ENCODE assay signal across 8 cellular contexts in genomic region chr14:90383126-90383730, GRCh38. TPM values are rescaled to one million over a fixed set of nuclear protein-coding genes. Genes with fewer than 3 reads are reported as not detected.
DNase-seq lines count a peak whose midpoint lies in the region; ATAC-seq and TF ChIP-seq lines count a peak whose summit lies in the region.

No MANE protein-coding gene starts in this region.

- TF ChIP-seq POLR2A in NB4 (IDR thresholded peaks at IDR 0.05; ENCODE audit: extremely low read depth, insufficient read length), result peak; percentile 83
- TF ChIP-seq POLR2A in ovary (IDR thresholded peaks at IDR 0.05), result peak; percentile 97

- peak; percentile 89 to 94 for ATAC-seq in activated naive CD4-positive, alpha-beta T cell treated with anti-CD3 and anti-CD28 coated beads, Interleukin-2, amount 50 U/mL, for 72 hours
- ATAC-seq in Right ventricle myocardium inferior, result peak; percentile 95

- H3K27ac Mint-ChIP-seq in activated naive CD4-positive, alpha-beta T cell treated with anti-CD3 and anti-CD28 coated beads, Interleukin-2, amount 50 U/mL, for 72 hours, result no peak overlapping the region

- H3K36me3 ChIP-seq in GM06990 (ENCODE audit: control insufficient read depth, insufficient read depth, low read length) (no peaks in the 10 kb centered on the region), ovary (no peaks in the 10 kb centered on the region), tibial artery (no peaks in the 10 kb centered on the region)

- 0 to 1% (median 0%) methylated on average over 54 to 62 of the region's 62 CpGs for WGBS in ovary, 3 donors

- TF ChIP-seq CTCF in GM06990 (IDR thresholded peaks at IDR 0.05; ENCODE audit: insufficient read depth, low read length, poor library complexity, severe bottlenecking) (peak; percentile 10), HFF-Myc (IDR thresholded peaks at IDR 0.05; ENCODE audit: low read depth, low read length, missing control alignments) (no peak), NB4 (IDR thresholded peaks at IDR 0.05; ENCODE audit: low read depth, low read length) (peak; percentile 0), ovary (IDR thresholded peaks at IDR 0.05) (peak in 2 of 3 donors; percentile 28 to 33), tibial artery (IDR thresholded peaks at IDR 0.05) (peak in 1 of 2 experiments; percentile 27)

- H3K36me3 Mint-ChIP-seq in activated naive CD4-positive, alpha-beta T cell treated with anti-CD3 and anti-CD28 coated beads, Interleukin-2, amount 50 U/mL, for 72 hours, result no peaks in the 10 kb centered on the region

- H3K27ac ChIP-seq in ovary (peak overlapping the region; percentile 95), tibial artery (peak overlapping the region; percentile 99 to 100)

- H3K9me3 Mint-ChIP-seq in activated naive CD4-positive, alpha-beta T cell treated with anti-CD3 and anti-CD28 coated beads, Interleukin-2, amount 50 U/mL, for 72 hours, result no peaks in the 10 kb centered on the region

- H3K9me3 ChIP-seq in ovary, result no peaks in the 10 kb centered on the region
- no peaks in the 10 kb centered on the region for H3K9me3 ChIP-seq in tibial artery

- DNase-seq in GM06990 (ENCODE audit: extremely low read depth, insufficient read length), result peak; percentile 99
- DNase-seq in HFF-Myc (ENCODE audit: extremely low read depth, low read depth), result peak; percentile 97
- peak; percentile 100 for DNase-seq in NB4 (ENCODE audit: low read depth)
- peak; percentile 97 for DNase-seq in SK-N-DZ (ENCODE audit: low spot score)
- DNase-seq in activated naive CD4-positive, alpha-beta T cell treated with anti-CD3 and anti-CD28 coated beads, Interleukin-2, amount 50 U/mL, for 72 hours (ENCODE audit: low spot score in 2 of 2), result peak; percentile 97 to 99
- DNase-seq in Right ventricle myocardium inferior (ENCODE audit: missing footprints), result peak; percentile 100
- DNase-seq in ovary, result peak; percentile 99 to 100 (median 100)
- DNase-seq in tibial artery, result peak; percentile 100

- H3K27me3 ChIP-seq in GM06990 (replicated peaks; ENCODE audit: control insufficient read depth, insufficient read depth, low read length) (no peaks in the 10 kb centered on the region), ovary (no peaks in the 10 kb centered on the region), tibial artery (no peaks in the 10 kb centered on the region)

- H3K4me1 ChIP-seq in ovary (ENCODE audit: insufficient read depth) (peaks cover 3% of the 10 kb centered on the region), tibial artery (peaks cover 0 to 29% (median 14%) of the 10 kb centered on the region in 4 donors)

- no peak for TF ChIP-seq EP300 in ovary (IDR thresholded peaks at IDR 0.05)

- intact Hi-C loops in Right ventricle myocardium inferior (cut with DNase I) (loop anchor here (1.0 to 5.0 kb wide), 3 partner anchors 13 to 374 kb away; no protein-coding TSS in a partner anchor), ovary (cut with DNase I) (loop anchor here in 2 of 4 donors (1.0 to 2.0 kb wide), 2 partner anchors 13 to 14 kb away; partner anchors contain the start of gene CALM1 (in 1 of the 2)), tibial artery (cut with DNase I; ENCODE audit: low total_unique reads) (no loop called here)

- H3K4me3 ChIP-seq in GM06990 (replicated peaks; ENCODE audit: low read depth, low read length), result peak overlapping the region; percentile 77
- H3K4me3 ChIP-seq in HFF-Myc (replicated peaks; ENCODE audit: low read depth, low read length), result peak overlapping the region; percentile 63
- H3K4me3 ChIP-seq in NB4 (ENCODE audit: low read depth, low read length), result peak overlapping the region; percentile 86
- H3K4me3 ChIP-seq in ovary, result peak overlapping the region; percentile 66
- peak overlapping the region; percentile 66 to 73 for H3K4me3 ChIP-seq in tibial artery

RNA-seq across cellular contexts. Expression of gene CALM1, which starts 13.6 kb away (rescaled TPM):
- polyA plus RNA-seq in SK-N-DZ (2014; cell fraction: cytosol; rRNA removed), result 186 and 236 TPM in 2 replicates
- 125 and 159 TPM in 2 replicates for polyA plus RNA-seq in SK-N-DZ (2014; cell fraction: nucleus; rRNA removed)
- 100 to 1,000 TPM; 354 to 402 TPM for total RNA-seq in activated naive CD4-positive, alpha-beta T cell treated with anti-CD3 and anti-CD28 coated beads, Interleukin-2, amount 50 U/mL, for 72 hours
- total RNA-seq in Right ventricle myocardium inferior, result 638 TPM
- total RNA-seq in ovary, result 100 to 1,000 TPM; 122 to 312 (median 225) TPM
- 100 to 1,000 TPM; 143 to 514 TPM for polyA plus RNA-seq in ovary

RNA-seq across cellular contexts. Expression of gene NRDE2, which starts 51.5 kb away (rescaled TPM):
- 3.9 and 5.4 TPM in 2 replicates for polyA plus RNA-seq in SK-N-DZ (2014; cell fraction: cytosol; rRNA removed)
- polyA plus RNA-seq in SK-N-DZ (2014; cell fraction: nucleus; rRNA removed), result 7.1 and 7.6 TPM in 2 replicates
- 10 to 100 TPM; 21.1 to 34.6 TPM for total RNA-seq in activated naive CD4-positive, alpha-beta T cell treated with anti-CD3 and anti-CD28 coated beads, Interleukin-2, amount 50 U/mL, for 72 hours
- total RNA-seq in Right ventricle myocardium inferior (11.2 TPM), ovary (10 to 100 TPM in 6 of 7 donors, 1 to 10 TPM in 1; 9.9 to 28.5 (median 16.3) TPM)
- 1 to 10 TPM; 7.7 to 9.3 TPM for polyA plus RNA-seq in ovary

Comparison
In these comparisons a context has a peak if more than half of its experiments do, and no peak if none do; other contexts are left out.
1. Peak in every context shown above with its lines: DNase-seq, ATAC-seq, H3K4me3 ChIP-seq and H3K27ac ChIP-seq.